In the genomic region with DNA sequence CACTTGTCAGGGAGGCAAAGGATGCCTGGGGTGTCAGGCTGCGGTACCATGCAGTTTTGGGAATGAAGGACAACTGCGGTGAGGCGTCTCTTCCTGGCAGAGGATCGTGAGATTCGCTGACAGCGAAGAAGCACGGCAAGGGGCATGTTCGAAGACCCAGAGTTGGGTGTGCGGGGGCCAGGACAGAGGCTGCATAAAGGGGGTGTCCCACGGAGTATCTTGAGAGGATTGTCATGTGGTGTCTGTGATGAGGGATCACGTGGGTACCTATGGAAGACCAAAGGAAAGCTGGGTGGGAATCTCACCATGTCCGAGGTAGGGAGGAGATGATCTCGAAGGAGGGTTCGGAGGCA, we compare ENCODE assay signal across 6 cellular contexts. TPM values are rescaled to one million over a fixed set of nuclear protein-coding genes. Genes with fewer than 3 reads are reported as not detected.
DNase-seq lines count a peak whose midpoint lies in the region; ATAC-seq and TF ChIP-seq lines count a peak whose summit lies in the region.

No MANE protein-coding gene starts in this region.

- H3K4me3 ChIP-seq in lung: peak overlapping the region; percentile 90

- no peaks in the 10 kb centered on the region for H3K9me3 ChIP-seq in lung (ENCODE audit: control insufficient read depth in 2 of 2, insufficient read depth in 1 of 2, low read length in 1 of 2)

- TF ChIP-seq CTCF in lung (IDR thresholded peaks at IDR 0.05; ENCODE audit: control extremely low read depth, extremely low read depth): no peak

- no peaks in the 10 kb centered on the region for H3K27me3 ChIP-seq in lung (ENCODE audit: control insufficient read depth, insufficient read depth)

- POLR2A ChIA-PET in HEK293T (lab: Yijun Ruan, JAX): interaction anchor here (0.8 to 2.4 kb wide), 13 partner anchors 9 to 97 kb away, joined by 3 to 63 read pairs (median 5); a partner anchor contains a TSS
- POLR2A ChIA-PET in activated CD8-positive, alpha-beta T cell treated with anti-CD3 and anti-CD28 coated beads, Interleukin-2, amount 10 ng/mL, durations not matched to agents 7 days and 5 days (lab: Charles Lee): interaction anchor here (1.1 to 10.4 kb wide), 10 partner anchors 18 to 79 kb away, joined by 4 to 195 read pairs (median 10); a partner anchor contains a TSS

- DNase-seq in HEK293T (ENCODE audit: extremely low spot score) (peak; percentile 39), lung (ENCODE audit: low spot score) (no peak)
- no peak for DNase-seq in activated CD8-positive, alpha-beta T cell treated with anti-CD3 and anti-CD28 coated beads, Interleukin-2, amount 10 ng/mL, durations not matched to agents 7 days and 5 days
- no peak for DNase-seq in stimulated activated CD8-positive, alpha-beta memory T cell treated with anti-CD3 and anti-CD28 coated beads, Interleukin-4, amount 100 ng/mL, for 48 hours
- no peak for DNase-seq in stimulated activated naive CD4-positive, alpha-beta T cell treated with Interleukin-2 at 50 U/mL for 16 hours (lab: John Stamatoyannopoulos, UW)

- H3K4me1 Mint-ChIP-seq in activated CD8-positive, alpha-beta T cell treated with anti-CD3 and anti-CD28 coated beads, Interleukin-2, amount 10 ng/mL, durations not matched to agents 7 days and 5 days (ENCODE audit: low read depth): peaks cover 63% of the 10 kb centered on the region

- H3K4me3 Mint-ChIP-seq in activated CD8-positive, alpha-beta T cell treated with anti-CD3 and anti-CD28 coated beads, Interleukin-2, amount 10 ng/mL, durations not matched to agents 7 days and 5 days: peak overlapping the region; percentile 89

- H3K27me3 Mint-ChIP-seq in activated CD8-positive, alpha-beta T cell treated with anti-CD3 and anti-CD28 coated beads, Interleukin-2, amount 10 ng/mL, durations not matched to agents 7 days and 5 days (ENCODE audit: low read depth): no peaks in the 10 kb centered on the region

- CTCF ChIA-PET in HEK293T (lab: Yijun Ruan, JAX): interaction anchor here (0.6 kb wide), 1 partner anchor 45 kb away, joined by 3 read pairs; no protein-coding TSS in a partner anchor
- CTCF ChIA-PET in activated CD8-positive, alpha-beta T cell treated with anti-CD3 and anti-CD28 coated beads, Interleukin-2, amount 10 ng/mL, durations not matched to agents 7 days and 5 days (lab: Charles Lee): interaction anchor here (0.6 to 3.4 kb wide), 9 partner anchors 9 to 866 kb away, joined by 3 to 21 read pairs (median 4); a partner anchor contains a TSS

- peak overlapping the region; percentile 87 for H3K27ac Mint-ChIP-seq in activated CD8-positive, alpha-beta T cell treated with anti-CD3 and anti-CD28 coated beads, Interleukin-2, amount 10 ng/mL, durations not matched to agents 7 days and 5 days

- H3K36me3 ChIP-seq in lung (ENCODE audit: control insufficient read depth in 2 of 2, insufficient read depth in 2 of 2, low read length in 2 of 2): peaks cover 0 to 7% of the 10 kb centered on the region in 2 donors

- peaks cover 3% of the 10 kb centered on the region for H3K9me3 Mint-ChIP-seq in activated CD8-positive, alpha-beta T cell treated with anti-CD3 and anti-CD28 coated beads, Interleukin-2, amount 10 ng/mL, durations not matched to agents 7 days and 5 days (ENCODE audit: insufficient read depth)

- WGBS in lung, 2 donors: 14 to 20% methylated on average over 14 of the region's 14 CpGs

- peaks cover 30% of the 10 kb centered on the region for H3K36me3 Mint-ChIP-seq in activated CD8-positive, alpha-beta T cell treated with anti-CD3 and anti-CD28 coated beads, Interleukin-2, amount 10 ng/mL, durations not matched to agents 7 days and 5 days (ENCODE audit: low read depth)

- H3K27ac ChIP-seq in lung (ENCODE audit: low read depth in 1 of 2, low read length in 1 of 2): peak overlapping the region; percentile 68 to 84

- H3K4me1 ChIP-seq in lung (ENCODE audit: control insufficient read depth in 2 of 2, insufficient read depth in 2 of 2, low read length in 2 of 2): peaks cover 2 to 5% of the 10 kb centered on the region in 2 donors

- ATAC-seq in activated CD8-positive, alpha-beta T cell treated with anti-CD3 and anti-CD28 coated beads, Interleukin-2, amount 10 ng/mL, durations not matched to agents 7 days and 5 days: peak; percentile 7
- ATAC-seq in lung (ENCODE audit: insufficient read depth, low FRiP score): no peak
- no peak for ATAC-seq in GM21423 (IDR thresholded peaks at IDR 0.05; ENCODE audit: unreplicated experiment)

TF ChIP-seq in HEK293T, 16 proteins besides CTCF, POLR2A, EP300 and RAD21:
- TF ChIP-seq NFRKB (IDR thresholded peaks at IDR 0.05) (no peak), ELF4 (IDR thresholded peaks at IDR 0.05) (no peak), HDGF (IDR thresholded peaks at IDR 0.05; ENCODE audit: borderline replicate concordance) (no peak), ZNF384 (IDR thresholded peaks at IDR 0.05) (no peak)

RNA-seq across cellular contexts. Expression of a gene that starts 0.4 kb away (rescaled TPM):
- 10 to 100 TPM; 31.8 to 33.8 TPM for total RNA-seq in activated CD8-positive, alpha-beta T cell treated with anti-CD3 and anti-CD28 coated beads, Interleukin-2, amount 10 ng/mL, durations not matched to agents 7 days and 5 days
- 10 to 100 TPM; 10.9 to 28.4 TPM for total RNA-seq in lung
- polyA plus RNA-seq in lung: 10 to 100 TPM in 1 of 2 donors, 1 to 10 TPM in 1; 8.0 to 22.0 TPM

RNA-seq across cellular contexts. Expression of a gene that starts 18.5 kb away (rescaled TPM):
- 10 to 100 TPM; 72.3 to 77.3 TPM for total RNA-seq in activated CD8-positive, alpha-beta T cell treated with anti-CD3 and anti-CD28 coated beads, Interleukin-2, amount 10 ng/mL, durations not matched to agents 7 days and 5 days
- 10 to 100 TPM; 60.0 to 66.9 TPM for total RNA-seq in lung
- 100 to 1,000 TPM in 1 of 2 donors, 10 to 100 TPM in 1; 62.5 to 144 TPM for polyA plus RNA-seq in lung

RNA-seq across cellular contexts. Expression of a gene that starts 40.9 kb away (rescaled TPM):
- 10 to 100 TPM; 16.8 to 17.8 TPM for total RNA-seq in activated CD8-positive, alpha-beta T cell treated with anti-CD3 and anti-CD28 coated beads, Interleukin-2, amount 10 ng/mL, durations not matched to agents 7 days and 5 days
- total RNA-seq in lung: 10 to 100 TPM; 22.7 to 46.9 TPM
- polyA plus RNA-seq in lung: 10 to 100 TPM; 26.9 to 54.9 TPM

RNA-seq across cellular contexts. Expression of a gene that starts 47.7 kb away (rescaled TPM):
- 1 to 10 TPM; 2.8 TPM for total RNA-seq in activated CD8-positive, alpha-beta T cell treated with anti-CD3 and anti-CD28 coated beads, Interleukin-2, amount 10 ng/mL, durations not matched to agents 7 days and 5 days
- total RNA-seq in lung: 1 to 10 TPM; 1.3 to 1.7 TPM
- 1 to 10 TPM in 1 of 2 donors, under 1 TPM in 1; 0.46 to 1.7 TPM for polyA plus RNA-seq in lung

RNA-seq across cellular contexts. Expression of a gene that starts 53.6 kb away (rescaled TPM):
- total RNA-seq in activated CD8-positive, alpha-beta T cell treated with anti-CD3 and anti-CD28 coated beads, Interleukin-2, amount 10 ng/mL, durations not matched to agents 7 days and 5 days: 1 to 10 TPM; 8.6 to 9.9 TPM
- total RNA-seq in lung: 1 to 10 TPM; 1.3 to 3.0 TPM
- 1 to 10 TPM; 1.7 to 2.6 TPM for polyA plus RNA-seq in lung
